ENCODE assay signal across 26 cellular contexts in genomic region chr3:176469694-176470205, GRCh38.
A peak's percentile ranks its signal among the peaks of the same experiment; 100 is the strongest.
DNase-seq lines count a peak whose midpoint lies in the region; ATAC-seq, FAIRE-seq and TF ChIP-seq lines count a peak whose summit lies in the region.
"Had no signal": no experiment of that assay in that cellular context is flagged by ENCODE, and none has a peak within 500 bp of the region (broad histone marks: within the 10 kb centered on the region; RNA-seq: fewer than 3 reads in every experiment).

No MANE protein-coding gene starts in this region.

- BruUV-seq in HepG2 (replicated peaks; lab: Mats Ljungman, UMichigan), result no TSS peak

- FAIRE-seq in HepG2 (lab: Jason Lieb, UNC), result no peak
- FAIRE-seq: A204.1, HTR-8/SVneo had no signal

- no peak overlapping the region for H2AFZ ChIP-seq in HepG2 (ENCODE audit: low read length)
- H2AFZ ChIP-seq: hepatocyte had no signal

- no peaks in the 10 kb centered on the region for H4K20me1 ChIP-seq in HepG2 (ENCODE audit: insufficient read depth, low read length)
- H4K20me1 ChIP-seq: BLaER1 treated with 17β-estradiol and CSF1 and Interleukin-3, amounts not matched to agents 10 nM and 100 nM had no signal

- peak; percentile 0 for DNase-seq in HepG2 (ENCODE audit: low spot score)
- no peak for DNase-seq in right lobe of liver
- peak; percentile 1 for DNase-seq in NCI-H82 treated with DMSO at 0.1 percent for 48 hours (lab: John Stamatoyannopoulos, UW; ENCODE audit: unreplicated experiment)
- DNase-seq in epithelial cell of esophagus (ENCODE audit: low read depth), result peak; percentile 2
- DNase-seq in central memory CD4-positive, alpha-beta T cell, result no peak
- DNase-seq in T-helper 1 cell, result no peak
- DNase-seq in activated CD4-positive, alpha-beta T cell treated with anti-CD3 and anti-CD28 coated beads, Interleukin-2, amount 50 U/mL, for 48 hours, result no peak
- DNase-seq: activated CD4-positive, alpha-beta T cell treated with anti-CD3 and anti-CD28 coated beads, Interleukin-2, amount 50 U/mL, for 1 hour; activated naive CD4-positive, alpha-beta T cell treated with Interleukin-2 at 50 U/mL for 16 hours; activated T-cell treated with anti-CD3 and anti-CD28 coated beads for 4 hours; aorta; kidney glomerular epithelial cell; NCI-H146; NCI-H345; posterior cingulate gyrus; stimulated activated CD4-positive, alpha-beta T cell treated with anti-CD3 and anti-CD28 coated beads, Interleukin-4, amount 100 ng/mL, for 4 hours; substantia nigra had no signal

- TF ChIP-seq CTCF in HepG2 (CRISPR knock-in tag; IDR thresholded peaks at IDR 0.05) (no peak), right lobe of liver (IDR thresholded peaks at IDR 0.05) (no peak), epithelial cell of esophagus (IDR thresholded peaks at IDR 0.05; ENCODE audit: insufficient read depth, low read depth, low read length, missing control alignments) (no peak)

- H3K4me3 ChIP-seq in HepG2 (replicated peaks in 1 of 3; ENCODE audit: insufficient read depth in 1 of 3, low read depth in 2 of 3, low read length in 3 of 3) (no peak overlapping the region), right lobe of liver (no peak overlapping the region), epithelial cell of esophagus (ENCODE audit: low read length) (no peak overlapping the region)
- H3K4me3 ChIP-seq: BLaER1 treated with 17β-estradiol and CSF1 and Interleukin-3, amounts not matched to agents 10 nM and 100 nM; coronary artery; hepatocyte; smooth muscle cell had no signal

- TF ChIP-seq RAD21 in HepG2 (CRISPR knock-in tag; IDR thresholded peaks at IDR 0.05), result no peak

- no peak for TF ChIP-seq POLR2A in HepG2 (IDR thresholded peaks at IDR 0.05; ENCODE audit: insufficient read depth in 1 of 2, low read depth in 2 of 2, low read length in 2 of 2)
- no peak for TF ChIP-seq POLR2A in right lobe of liver (IDR thresholded peaks at IDR 0.05)

- 13% methylated on average over 6 of the region's 6 CpGs for WGBS in HepG2 (ENCODE audit: low lambda C conversion rate)
- WGBS in right lobe of liver (ENCODE audit: insufficient coverage, low coverage, low lambda C conversion rate, missing lambda C conversion rate), result 17% methylated on average over 5 of the region's 6 CpGs

- H3K36me3 ChIP-seq in HepG2 (replicated peaks in 1 of 2; ENCODE audit: control insufficient read depth in 1 of 2, insufficient read depth in 2 of 2, low read length in 2 of 2) (no peaks in the 10 kb centered on the region), right lobe of liver (no peaks in the 10 kb centered on the region)
- H3K36me3 ChIP-seq: BLaER1 treated with 17β-estradiol and CSF1 and Interleukin-3, amounts not matched to agents 10 nM and 100 nM had no signal

- H3K27me3 ChIP-seq in HepG2 (ENCODE audit: control insufficient read depth in 1 of 2, insufficient read depth in 2 of 2, low read length in 2 of 2) (no peaks in the 10 kb centered on the region), right lobe of liver (no peaks in the 10 kb centered on the region)
- H3K27me3 ChIP-seq: BLaER1 treated with 17β-estradiol and CSF1 and Interleukin-3, amounts not matched to agents 10 nM and 100 nM; hepatocyte had no signal

- H3K9me3 ChIP-seq in HepG2 (ENCODE audit: low read length) (peaks cover 62% of the 10 kb centered on the region), right lobe of liver (no peaks in the 10 kb centered on the region)

- in situ Hi-C loops in HepG2 (cut with HindIII; ENCODE audit: extremely low pct_ligation_motif_present, low pct_unique_long_range_greater_than_20kb), result no loop called here

- H3K4me1 ChIP-seq in HepG2 (ENCODE audit: insufficient read depth, low read length) (no peaks in the 10 kb centered on the region), right lobe of liver (no peaks in the 10 kb centered on the region)
- H3K4me1 ChIP-seq: BLaER1 treated with 17β-estradiol and CSF1 and Interleukin-3, amounts not matched to agents 10 nM and 100 nM had no signal

- no peak for ATAC-seq in HepG2
- ATAC-seq in right lobe of liver, result no peak
- no peak for ATAC-seq in GM21390 (IDR thresholded peaks at IDR 0.05; ENCODE audit: unreplicated experiment)
- ATAC-seq: natural killer cell treated with Interleukin-12 subunit alpha and Interleukin-12 subunit beta and Interleukin-15 and Interleukin-18, amount 100 ng/mL, for 72 hours; Right ventricle myocardium inferior had no signal

- no peak for TF ChIP-seq EP300 in HepG2 (IDR thresholded peaks at IDR 0.05; ENCODE audit: low read depth in 2 of 2, low read length in 2 of 2)
- TF ChIP-seq EP300 in HepG2 (CRISPR knock-in tag; IDR thresholded peaks at IDR 0.05; ENCODE audit: borderline replicate concordance), result no peak

- H3K27ac ChIP-seq in HepG2 (ENCODE audit: extremely low read length, insufficient read depth, low read length), result no peak overlapping the region
- H3K27ac ChIP-seq in right lobe of liver, result no peak overlapping the region
- H3K27ac ChIP-seq: BLaER1 treated with 17β-estradiol and CSF1 and Interleukin-3, amounts not matched to agents 10 nM and 100 nM; coronary artery; hepatocyte had no signal

- H3K9ac ChIP-seq in HepG2 (ENCODE audit: insufficient read depth, low read depth, low read length), result no peak overlapping the region
- H3K9ac ChIP-seq: BLaER1 treated with 17β-estradiol and CSF1 and Interleukin-3, amounts not matched to agents 10 nM and 100 nM had no signal

- POLR2A ChIA-PET in HepG2 (lab: Yijun Ruan, JAX), result no interaction called here

- intact Hi-C loops in HepG2 (cut with micrococcal nuclease; ENCODE audit: unreplicated experiment), result no loop called here
- intact Hi-C loops in right lobe of liver (cut with DNase I), result no loop called here

- H3K79me2 ChIP-seq in HepG2 (ENCODE audit: insufficient read depth, low read length), result no peaks in the 10 kb centered on the region
- H3K79me2 ChIP-seq: hepatocyte had no signal

- H3K4me2 ChIP-seq in HepG2 (ENCODE audit: low read depth, low read length), result no peak overlapping the region
- H3K4me2 ChIP-seq: BLaER1 treated with 17β-estradiol and CSF1 and Interleukin-3, amounts not matched to agents 10 nM and 100 nM; hepatocyte; smooth muscle cell had no signal

- CTCF ChIA-PET in HepG2 (lab: Yijun Ruan, JAX; ENCODE audit: low intra/inter-chr PET ratio, low total read pairs), result no interaction called here

TF ChIP-seq in HepG2, 621 proteins besides CTCF, POLR2A, EP300 and RAD21:
- no peak for TF ChIP-seq ZNF503 (CRISPR knock-in tag; IDR thresholded peaks at IDR 0.05)
- TF ChIP-seq ZNF253 (CRISPR knock-in tag; IDR thresholded peaks at IDR 0.05; ENCODE audit: borderline replicate concordance), result 0 out of 2 replicates have a peak, but pooled peaks have one; percentile 52
- no peak for TF ChIP-seq JUNB (CRISPR knock-in tag; IDR thresholded peaks at IDR 0.05; ENCODE audit: borderline replicate concordance)

Comparison
In these comparisons a context has a peak if more than half of its experiments do, and no peak if none do; other contexts are left out.
1. DNase-seq: peak in HepG2 (single experiment), NCI-H82 treated with DMSO at 0.1 percent for 48 hours (single experiment) and epithelial cell of esophagus (single experiment); none in right lobe of liver (0 of 3), central memory CD4-positive, alpha-beta T cell (single experiment), T-helper 1 cell (0 of 5) and activated CD4-positive, alpha-beta T cell treated with anti-CD3 and anti-CD28 coated beads, Interleukin-2, amount 50 U/mL, for 48 hours (0 of 2).